Comparison of ENCODE assay signal across 9 cellular contexts in the genomic region with DNA sequence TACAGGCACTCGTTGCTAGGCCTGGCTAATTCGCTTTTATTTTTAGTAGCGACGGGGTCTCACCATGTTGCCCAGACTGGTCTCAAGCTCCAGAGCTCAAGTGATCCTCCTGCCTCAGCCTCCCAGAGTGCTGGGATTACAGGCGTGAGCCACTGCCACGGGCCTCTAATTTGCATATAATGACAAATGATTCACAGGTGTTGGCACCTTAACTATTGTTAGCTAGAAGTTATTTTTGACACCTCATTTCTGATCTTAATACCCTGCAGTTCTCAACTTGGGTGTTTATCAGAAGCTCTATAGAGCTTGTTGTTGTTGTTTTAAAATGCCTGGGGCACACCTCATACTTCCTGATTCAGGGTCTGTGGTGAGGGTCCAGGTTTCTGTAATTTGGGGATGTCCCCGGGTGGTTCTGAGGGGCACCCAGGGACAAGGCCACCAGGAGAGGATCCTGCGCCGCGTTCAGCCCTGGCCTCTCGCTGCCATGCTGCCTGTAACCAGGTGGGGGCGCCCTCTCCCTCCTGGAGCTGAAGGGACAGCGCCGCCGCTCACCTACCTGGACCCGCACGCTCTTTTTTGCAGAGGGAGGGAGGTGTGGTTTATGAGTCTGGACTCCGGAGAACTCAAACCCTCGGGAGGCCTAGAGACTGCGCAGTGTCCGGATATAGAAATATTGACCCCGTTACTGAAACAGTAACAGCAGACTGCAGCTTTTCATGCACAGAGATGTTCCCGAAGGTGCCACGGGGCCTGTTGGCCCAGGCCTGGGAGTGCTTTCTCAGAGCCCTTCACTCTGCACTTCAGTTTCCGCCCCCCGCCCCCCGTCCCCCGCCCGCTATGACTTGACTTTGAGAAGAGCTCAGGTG. TPM values are rescaled to one million over a fixed set of nuclear protein-coding genes. Genes with fewer than 3 reads are reported as not detected.
DNase-seq lines count a peak whose midpoint lies in the region; ATAC-seq and FAIRE-seq lines count a peak whose summit lies in the region.
"Had no signal": no experiment of that assay in that cellular context is flagged by ENCODE, and none has a peak within 500 bp of the region (broad histone marks: within the 10 kb centered on the region; RNA-seq: fewer than 3 reads in every experiment).

No MANE protein-coding gene starts in this region.

- FAIRE-seq in frontal cortex (lab: Jason Lieb, UNC): no peak
- FAIRE-seq: endometrium had no signal

- peak overlapping the region; percentile 48 for H3K27ac ChIP-seq in temporal lobe (ENCODE audit: low read depth, low read length)

- peak; percentile 45 for ATAC-seq in GM21515 (IDR thresholded peaks at IDR 0.05; ENCODE audit: unreplicated experiment)

- in situ Hi-C loops in Caki2 (cut with HindIII; ENCODE audit: low pct_unique_long_range_greater_than_20kb, low sequenced_read_pairs): no loop called here

- DNase-seq in Caki2 (ENCODE audit: low read depth) (peak; percentile 72), HuH-7.5 (ENCODE audit: low spot score) (peak; percentile 63), RPMI8226 (peak; percentile 86), activated gamma-delta T cell (lab: John Stamatoyannopoulos, UW) (peak; percentile 52), frontal cortex (ENCODE audit: low spot score in 2 of 2) (peak; percentile 49 to 69), occipital lobe (lab: John Stamatoyannopoulos, UW) (peak; percentile 49)

RNA-seq across cellular contexts. Expression of gene NEK2, which starts 23.0 kb away (rescaled TPM):
- 34.6 and 39.9 TPM in 2 replicates for total RNA-seq in Caki2 (2014; rRNA removed; shearing (Covaris generic); ENCODE audit: low replicate concordance)
- total RNA-seq in frontal cortex: 2.9 TPM
- 3.3 TPM for total RNA-seq in occipital lobe
- total RNA-seq in temporal lobe: 3.0 TPM

Comparison
In these comparisons a context has a peak if more than half of its experiments do, and no peak if none do; other contexts are left out.
1. Peak in every context shown above with its lines: DNase-seq, ATAC-seq and H3K27ac ChIP-seq.